17 cellular contexts compared by ENCODE assay signal in the genomic region with DNA sequence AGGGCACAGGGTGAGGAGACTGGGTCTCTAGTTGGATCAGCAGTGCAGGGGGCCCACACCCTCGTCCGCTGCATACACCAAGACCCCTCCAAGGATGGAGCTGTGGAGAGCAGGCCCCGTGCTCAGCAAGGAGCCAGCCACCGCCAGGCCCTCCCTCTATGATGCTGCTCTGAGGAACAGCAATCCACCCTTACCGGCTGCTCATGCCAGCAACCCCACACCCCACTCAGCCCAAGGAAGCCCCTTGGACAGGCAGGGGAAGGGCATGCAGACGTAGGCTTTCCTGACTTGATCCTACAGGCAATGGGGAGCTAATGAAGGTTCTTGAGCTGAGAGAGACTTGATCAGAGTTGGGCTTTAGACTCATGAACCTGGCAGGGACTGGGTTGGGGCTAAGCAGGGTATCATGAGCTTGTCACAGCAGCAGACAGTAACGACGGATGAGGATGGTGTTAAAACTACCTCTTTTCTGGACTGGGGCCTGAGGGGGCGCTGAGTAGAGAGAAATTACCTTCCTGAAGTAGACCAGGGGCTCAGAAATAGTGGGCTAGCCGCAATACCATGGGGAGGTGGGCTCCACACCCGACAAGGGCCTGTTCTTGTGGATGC.
"Had no signal": no experiment of that assay in that cellular context is flagged by ENCODE, and none has a peak within 500 bp of the region (broad histone marks: within the 10 kb centered on the region; RNA-seq: fewer than 3 reads in every experiment).

No MANE protein-coding gene starts in this region.

- H3K27me3 Mint-ChIP-seq: activated naive CD4-positive, alpha-beta T cell treated with anti-CD3 and anti-CD28 coated beads, Interleukin-2, amount 50 U/mL, for 24 hours had no signal

- H3K9me3 ChIP-seq: pancreas, stomach, tibial artery had no signal

- H3K9me3 Mint-ChIP-seq: activated naive CD4-positive, alpha-beta T cell treated with anti-CD3 and anti-CD28 coated beads, Interleukin-2, amount 50 U/mL, for 24 hours; activated T-helper 2 cell treated with anti-CD3 and anti-CD28 coated beads, Interferon-gamma antibody, Interleukin-2, Interleukin-4, amounts not matched to agents 10 μg/mL and 5 μg/mL and 100 μg/mL, durations not matched to agents 14 hours and 24 hours and 36 hours; brain; immature natural killer cell had no signal

- H3K36me3 Mint-ChIP-seq: activated naive CD4-positive, alpha-beta T cell treated with anti-CD3 and anti-CD28 coated beads, Interleukin-2, amount 50 U/mL, for 24 hours; brain; immature natural killer cell had no signal

- H3K27ac ChIP-seq: dorsolateral prefrontal cortex, pancreas, stomach, tibial artery had no signal

- H3K27ac Mint-ChIP-seq: activated naive CD4-positive, alpha-beta T cell treated with anti-CD3 and anti-CD28 coated beads, Interleukin-2, amount 50 U/mL, for 24 hours; activated T-helper 2 cell treated with anti-CD3 and anti-CD28 coated beads, Interferon-gamma antibody, Interleukin-2, Interleukin-4, amounts not matched to agents 10 μg/mL and 5 μg/mL and 100 μg/mL, durations not matched to agents 14 hours and 24 hours and 36 hours; brain; immature natural killer cell had no signal

- DNase-seq: activated CD4-positive, alpha-beta T cell treated with anti-CD3 and anti-CD28 coated beads, Interleukin-2, amount 50 U/mL, for 4 hours; activated CD4-positive, CD25-positive, alpha-beta regulatory T cell; amygdala; immature natural killer cell; left colon; mesenchymal stem cell; pancreas; stimulated activated CD4-positive, alpha-beta T cell treated with anti-CD3 and anti-CD28 coated beads, Interleukin-15, amount 100 ng/mL, for 24 hours; stimulated activated CD4-positive, alpha-beta T cell treated with anti-CD3 and anti-CD28 coated beads, Interleukin-4, amount 100 ng/mL, for 4 hours; stomach; T-helper 2 cell; tibial artery had no signal

- ATAC-seq: esophagus mucosa, left colon, pancreas had no signal

- H3K27me3 ChIP-seq: pancreas, stomach, tibial artery had no signal

- H3K4me1 Mint-ChIP-seq: activated naive CD4-positive, alpha-beta T cell treated with anti-CD3 and anti-CD28 coated beads, Interleukin-2, amount 50 U/mL, for 24 hours; immature natural killer cell had no signal

- H3K36me3 ChIP-seq: pancreas, stomach, tibial artery had no signal

- H3K4me3 Mint-ChIP-seq: activated naive CD4-positive, alpha-beta T cell treated with anti-CD3 and anti-CD28 coated beads, Interleukin-2, amount 50 U/mL, for 24 hours; brain; immature natural killer cell had no signal

- H3K4me1 ChIP-seq: pancreas, stomach, tibial artery had no signal

- H3K4me3 ChIP-seq: dorsolateral prefrontal cortex, pancreas, stomach, tibial artery had no signal
